In genomic region chr3:143348486-143349327, GRCh38 we compare ENCODE assay signal across 13 cellular contexts.
A peak's percentile ranks its signal among the peaks of the same experiment; 100 is the strongest.
DNase-seq lines count a peak whose midpoint lies in the region; ATAC-seq and TF ChIP-seq lines count a peak whose summit lies in the region.
"Had no signal": no experiment of that assay in that cellular context is flagged by ENCODE, and none has a peak within 500 bp of the region (broad histone marks: within the 10 kb centered on the region; RNA-seq: fewer than 3 reads in every experiment).

No MANE protein-coding gene starts in this region.

- DNase-seq in AG04449 (ENCODE audit: low read depth, low spot score) (no peak), EH (ENCODE audit: low read depth) (peak; percentile 24), NCI-H146 (lab: John Stamatoyannopoulos, UW) (peak; percentile 38), choroid plexus epithelial cell (ENCODE audit: low read depth) (no peak), NCI-H1436 treated with DMSO at 0.1 percent for 48 hours (lab: John Stamatoyannopoulos, UW) (no peak), psoas muscle (no peak)
- DNase-seq: activated CD4-positive, CD25-positive, alpha-beta regulatory T cell; DMS153; NK-92 treated with Interleukin-12 subunit alpha and Interleukin-12 subunit beta, amount 100 ng/mL, for 24 hours; sigmoid colon had no signal

- H3K36me3 ChIP-seq in psoas muscle (ENCODE audit: insufficient read depth in 1 of 2, low read depth in 1 of 2), result no peaks in the 10 kb centered on the region
- H3K36me3 ChIP-seq: left lung, sigmoid colon had no signal

- intact Hi-C loops in psoas muscle (cut with DNase I), result no loop called here

- peaks cover 2% of the 10 kb centered on the region for H3K4me1 ChIP-seq in psoas muscle
- H3K4me1 ChIP-seq: sigmoid colon had no signal

- H3K9me3 ChIP-seq in psoas muscle, result no peaks in the 10 kb centered on the region
- H3K9me3 ChIP-seq: left lung, sigmoid colon had no signal

- no peak overlapping the region for H3K4me3 ChIP-seq in AG04449 (ENCODE audit: low read depth, low read length)
- H3K4me3 ChIP-seq in choroid plexus epithelial cell (ENCODE audit: low read depth, low read length), result no peak overlapping the region
- H3K4me3 ChIP-seq in psoas muscle, result no peak overlapping the region
- H3K4me3 ChIP-seq: left lung, sigmoid colon had no signal

- peak; percentile 38 for TF ChIP-seq CTCF in AG04449 (IDR thresholded peaks at IDR 0.05; ENCODE audit: insufficient read depth, low read length, missing control alignments)
- TF ChIP-seq CTCF in choroid plexus epithelial cell (conservative IDR thresholded peaks at IDR 0.05; ENCODE audit: low read depth, low read length), result peak; percentile 27
- no peak for TF ChIP-seq CTCF in psoas muscle (IDR thresholded peaks at IDR 0.05)

- POLR2A ChIA-PET in AG04449 (lab: Yijun Ruan, JAX), result no interaction called here

- no peak overlapping the region for H3K27ac ChIP-seq in psoas muscle
- H3K27ac ChIP-seq: left lung, sigmoid colon had no signal

- ATAC-seq in HG02610 (IDR thresholded peaks at IDR 0.05; ENCODE audit: unreplicated experiment) (no peak), psoas muscle (no peak)
- ATAC-seq in activated CD4-positive, CD25-positive, alpha-beta regulatory T cell treated with anti-CD3 and anti-CD28 coated beads, Interleukin-2, amount 50 U/mL, for 24 hours, result no peak
- ATAC-seq: left lung had no signal

- WGBS in psoas muscle, 3 donors, result 71 to 80% (median 79%) methylated on average over 5 of the region's 5 CpGs

- CTCF ChIA-PET in AG04449 (lab: Yijun Ruan, JAX), result interaction anchor here (1.9 kb wide), 1 partner anchor 228 kb away, joined by 9 read pairs; no protein-coding TSS in a partner anchor

- no peaks in the 10 kb centered on the region for H3K27me3 ChIP-seq in psoas muscle (ENCODE audit: insufficient read depth in 3 of 3, low read length in 2 of 3)
- H3K27me3 ChIP-seq: left lung, sigmoid colon had no signal

Comparison
In these comparisons a context has a peak if more than half of its experiments do, and no peak if none do; other contexts are left out.
1. DNase-seq: peak in EH (single experiment) and NCI-H146 (single experiment); none in AG04449 (single experiment), choroid plexus epithelial cell (single experiment), NCI-H1436 treated with DMSO at 0.1 percent for 48 hours (single experiment) and psoas muscle (0 of 2).